1 cellular context compared by ENCODE assay signal in the genomic region with DNA sequence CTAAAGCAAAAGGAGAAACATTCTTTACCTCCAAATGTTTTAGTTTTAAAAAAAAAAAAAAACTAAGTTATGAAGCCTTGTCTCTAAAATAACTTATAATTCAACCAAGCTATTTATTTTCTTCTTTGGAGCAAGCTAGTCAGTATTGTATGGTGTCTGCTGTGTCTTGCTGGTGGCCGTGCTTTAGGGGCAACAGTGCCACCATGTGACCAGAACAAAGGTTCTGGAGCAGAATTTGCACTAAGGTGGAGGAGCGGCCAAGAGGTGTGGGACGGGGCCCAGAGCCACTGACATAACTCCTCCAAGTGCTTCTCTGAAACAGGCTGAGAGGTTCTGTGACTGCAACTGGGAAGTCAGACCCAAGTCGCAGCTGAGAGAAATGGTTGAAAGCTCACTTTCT.
TF ChIP-seq lines count a peak whose summit lies in the region.

No MANE protein-coding gene starts in this region.

TF ChIP-seq in GM23338, 12 proteins besides CTCF, POLR2A, EP300 and RAD21 (continued from another document):
- TF ChIP-seq STAT1 (IDR thresholded peaks at IDR 0.05; ENCODE audit: unreplicated experiment): no peak
- no peak for TF ChIP-seq EZH2phosphoT487 (IDR thresholded peaks at IDR 0.05; ENCODE audit: unreplicated experiment)
